ENCODE assay signal across 2 cellular contexts in the genomic region with DNA sequence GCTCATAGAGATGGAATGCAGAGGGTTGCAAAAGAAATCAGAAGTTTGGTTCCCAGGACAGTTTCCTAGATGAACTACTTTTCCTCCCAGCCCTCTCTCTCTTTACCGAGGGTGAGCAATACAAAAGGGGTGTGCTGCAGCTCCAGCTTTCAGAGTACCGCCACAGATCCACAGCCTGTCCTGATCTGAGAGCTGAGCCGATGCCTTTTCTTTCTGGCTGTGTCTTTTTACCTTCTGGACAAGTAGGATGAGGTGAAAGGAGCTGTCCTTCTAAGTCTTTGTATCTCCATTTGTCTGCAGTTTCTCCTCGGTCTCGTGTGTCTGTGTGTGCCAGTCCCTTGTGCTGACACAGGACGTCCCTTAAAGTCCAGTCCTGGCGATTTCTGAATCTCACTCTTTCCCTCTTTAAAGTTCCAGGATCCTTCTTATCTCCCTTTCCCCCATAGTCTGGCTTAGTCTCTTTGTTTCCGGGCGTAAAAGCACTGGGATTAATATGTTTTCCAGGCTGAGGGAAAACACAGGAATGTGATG.
TF ChIP-seq lines count a peak whose summit lies in the region.

No MANE protein-coding gene starts in this region.

TF ChIP-seq in HEK293, 187 proteins besides CTCF, POLR2A, EP300 and RAD21:
- TF ChIP-seq REST (tag by site-specific recombination; IDR thresholded peaks at IDR 0.05) (0 out of 2 replicates have a peak, but pooled peaks have one; percentile 13), ZNF623 (tag by site-specific recombination; IDR thresholded peaks at IDR 0.05) (no peak), ZBTB17 (tag by site-specific recombination; IDR thresholded peaks at IDR 0.05) (peak; percentile 75)

TF ChIP-seq in K562, 482 proteins besides CTCF, POLR2A, EP300 and RAD21 (continued from another document):
- TF ChIP-seq ZNF512 (tag; IDR thresholded peaks at IDR 0.05) (peak; percentile 83), ZNF589 (CRISPR knock-in tag; IDR thresholded peaks at IDR 0.05; ENCODE audit: low read depth) (no peak), ZBED1 (IDR thresholded peaks at IDR 0.05) (no peak)
